In the genomic region with DNA sequence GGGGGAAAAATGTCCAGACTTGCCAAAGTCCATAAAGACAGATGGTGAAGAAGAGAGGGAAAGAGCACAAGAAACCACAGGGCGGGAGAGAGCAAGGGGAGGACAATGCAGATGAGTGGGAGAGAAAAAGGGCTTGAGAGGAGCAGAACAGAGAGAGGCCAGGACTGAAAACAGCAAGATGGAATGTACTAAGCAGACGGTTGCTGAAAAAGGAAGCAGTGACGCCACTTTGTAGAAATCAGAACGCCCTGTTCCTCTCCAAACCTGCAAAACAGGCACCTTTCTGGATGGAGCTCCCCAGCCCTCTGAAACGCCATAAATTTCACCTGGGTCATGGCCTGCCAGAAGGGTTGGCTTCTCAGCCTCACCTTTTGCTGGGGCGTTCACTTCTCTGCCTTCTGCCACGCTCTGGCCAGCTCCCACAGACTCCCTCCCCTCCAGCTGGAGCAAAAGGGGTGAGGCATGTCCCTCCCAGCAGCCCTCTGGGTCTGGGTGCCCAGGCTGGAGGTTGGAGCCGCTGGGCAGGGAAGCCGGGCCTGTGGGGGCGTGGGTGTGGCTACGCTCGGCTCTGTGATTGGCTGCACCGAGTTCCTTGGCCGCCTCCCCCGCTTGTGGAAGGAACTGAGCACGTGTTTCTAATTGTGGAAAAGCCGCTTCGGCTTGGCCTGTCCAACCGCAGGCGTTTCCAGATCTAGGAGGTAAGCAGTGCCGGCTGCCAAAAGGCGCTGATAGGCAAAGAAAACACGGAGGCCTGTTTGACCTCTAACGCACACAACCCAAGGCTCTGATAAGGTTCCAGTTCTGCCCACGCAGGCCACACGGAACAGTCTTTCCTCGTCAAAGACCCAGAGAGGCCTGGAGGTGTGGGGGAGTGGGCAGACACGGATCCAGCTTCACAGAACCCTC, we compare ENCODE assay signal across 9 cellular contexts. TPM values are rescaled to one million over a fixed set of nuclear protein-coding genes. Genes with fewer than 3 reads are reported as not detected.
DNase-seq lines count a peak whose midpoint lies in the region; ATAC-seq and TF ChIP-seq lines count a peak whose summit lies in the region.
"Had no signal": no experiment of that assay in that cellular context is flagged by ENCODE, and none has a peak within 500 bp of the region (broad histone marks: within the 10 kb centered on the region; RNA-seq: fewer than 3 reads in every experiment).

No MANE protein-coding gene starts in this region.

- CTCF ChIA-PET in activated CD4-positive, alpha-beta T cell treated with anti-CD3 and anti-CD28 coated beads for 36 hours (lab: Charles Lee), result interaction anchor here (0.6 to 1.2 kb wide), 3 partner anchors 33 to 136 kb away, joined by 3 to 5 read pairs (median 4); no protein-coding TSS in a partner anchor
- CTCF ChIA-PET in activated CD4-positive, alpha-beta T cell treated with anti-CD3 and anti-CD28 coated beads, Interleukin-2, amount 10 ng/mL, durations not matched to agents 7 days and 5 days (lab: Charles Lee), result no interaction called here
- CTCF ChIA-PET in WTC11 (lab: Charles Lee), result interaction anchor here (0.8 to 2.2 kb wide), 5 partner anchors 33 to 199 kb away, joined by 3 to 18 read pairs (median 8); a partner anchor contains a TSS

- ATAC-seq in activated CD4-positive, alpha-beta T cell treated with anti-CD3 and anti-CD28 coated beads for 36 hours, result peak; percentile 26
- peak; percentile 89 for ATAC-seq in WTC11
- peak; percentile 86 to 93 (median 91) for ATAC-seq in heart left ventricle
- ATAC-seq in sciatic nerve, result peak; percentile 96
- no peak for ATAC-seq in HG03196 (IDR thresholded peaks at IDR 0.05; ENCODE audit: unreplicated experiment)
- ATAC-seq in HG03354 (IDR thresholded peaks at IDR 0.05; ENCODE audit: poor library complexity, severe bottlenecking, unreplicated experiment), result no peak

- H3K4me3 Mint-ChIP-seq in activated CD4-positive, alpha-beta T cell treated with anti-CD3 and anti-CD28 coated beads for 36 hours, result no peak overlapping the region
- no peak overlapping the region for H3K4me3 Mint-ChIP-seq in activated CD4-positive, alpha-beta T cell treated with anti-CD3 and anti-CD28 coated beads, Interleukin-2, amount 10 ng/mL, durations not matched to agents 7 days and 5 days
- H3K4me3 Mint-ChIP-seq in WTC11, result no peak overlapping the region

- H3K36me3 ChIP-seq in heart left ventricle, result no peaks in the 10 kb centered on the region

- H3K27ac ChIP-seq in heart left ventricle, result peak overlapping the region; percentile 81 to 96 (median 90)

- TF ChIP-seq POLR2A in heart left ventricle (IDR thresholded peaks at IDR 0.05), result peak in 1 of 2 donors; percentile 78

- WGBS in heart left ventricle, 4 donors, result 11 to 18% (median 15%) methylated on average over 22 to 28 of the region's 28 CpGs

- H3K4me1 Mint-ChIP-seq in activated CD4-positive, alpha-beta T cell treated with anti-CD3 and anti-CD28 coated beads for 36 hours, result peaks cover 14% of the 10 kb centered on the region
- peaks cover 23% of the 10 kb centered on the region for H3K4me1 Mint-ChIP-seq in activated CD4-positive, alpha-beta T cell treated with anti-CD3 and anti-CD28 coated beads, Interleukin-2, amount 10 ng/mL, durations not matched to agents 7 days and 5 days
- H3K4me1 Mint-ChIP-seq in WTC11, result peaks cover 49% of the 10 kb centered on the region

- peak overlapping the region in 11 of 12 donors; percentile 0 to 52 (median 38) for H3K4me3 ChIP-seq in heart left ventricle

- intact Hi-C loops in activated CD4-positive, alpha-beta T cell treated with anti-CD3 and anti-CD28 coated beads for 36 hours (cut with DNase I, micrococcal nuclease), result no loop called here
- intact Hi-C loops in heart left ventricle (cut with DNase I), result loop anchor here in 1 of 10 donors (1.0 to 2.0 kb wide), 3 partner anchors 12 to 31 kb away; a partner anchor contains a TSS
- intact Hi-C loops in sciatic nerve (cut with DNase I), result no loop called here

- H3K27me3 ChIP-seq in heart left ventricle, result no peaks in the 10 kb centered on the region

- POLR2A ChIA-PET in activated CD4-positive, alpha-beta T cell treated with anti-CD3 and anti-CD28 coated beads for 36 hours (lab: Charles Lee), result interaction anchor here (1.1 kb wide), 1 partner anchor 22 kb away, joined by 3 read pairs; no protein-coding TSS in a partner anchor
- POLR2A ChIA-PET in activated CD4-positive, alpha-beta T cell treated with anti-CD3 and anti-CD28 coated beads, Interleukin-2, amount 10 ng/mL, durations not matched to agents 7 days and 5 days (lab: Charles Lee), result no interaction called here
- POLR2A ChIA-PET in WTC11 (lab: Charles Lee), result interaction anchor here (1.2 kb wide), 1 partner anchor 28 kb away, joined by 4 read pairs; no protein-coding TSS in a partner anchor

- H3K9me3 ChIP-seq in heart left ventricle, result no peaks in the 10 kb centered on the region

- no peaks in the 10 kb centered on the region for H3K36me3 Mint-ChIP-seq in activated CD4-positive, alpha-beta T cell treated with anti-CD3 and anti-CD28 coated beads for 36 hours (ENCODE audit: low read depth)
- no peaks in the 10 kb centered on the region for H3K36me3 Mint-ChIP-seq in activated CD4-positive, alpha-beta T cell treated with anti-CD3 and anti-CD28 coated beads, Interleukin-2, amount 10 ng/mL, durations not matched to agents 7 days and 5 days (ENCODE audit: low read depth)
- peaks cover 60% of the 10 kb centered on the region for H3K36me3 Mint-ChIP-seq in WTC11

- DNase-seq in activated CD4-positive, alpha-beta T cell treated with anti-CD3 and anti-CD28 coated beads for 36 hours, result peak; percentile 15
- no peak for DNase-seq in activated CD4-positive, alpha-beta T cell treated with anti-CD3 and anti-CD28 coated beads, Interleukin-2, amount 10 ng/mL, durations not matched to agents 7 days and 5 days
- DNase-seq in WTC11 (ENCODE audit: low spot score), result peak; percentile 79
- peak; percentile 89 to 96 (median 92) for DNase-seq in heart left ventricle
- DNase-seq in sciatic nerve (ENCODE audit: low spot score), result peak; percentile 92
- no peak for DNase-seq in SKM-1 (lab: John Stamatoyannopoulos, UW; ENCODE audit: unreplicated experiment)

- H3K27me3 Mint-ChIP-seq in activated CD4-positive, alpha-beta T cell treated with anti-CD3 and anti-CD28 coated beads for 36 hours, result peaks cover 5% of the 10 kb centered on the region
- H3K27me3 Mint-ChIP-seq in activated CD4-positive, alpha-beta T cell treated with anti-CD3 and anti-CD28 coated beads, Interleukin-2, amount 10 ng/mL, durations not matched to agents 7 days and 5 days, result peaks cover 17% of the 10 kb centered on the region
- no peaks in the 10 kb centered on the region for H3K27me3 Mint-ChIP-seq in WTC11 (ENCODE audit: low read depth)

- peaks cover 6 to 38% (median 29%) of the 10 kb centered on the region in 12 donors for H3K4me1 ChIP-seq in heart left ventricle

- H3K27ac Mint-ChIP-seq in activated CD4-positive, alpha-beta T cell treated with anti-CD3 and anti-CD28 coated beads for 36 hours, result no peak overlapping the region
- H3K27ac Mint-ChIP-seq in activated CD4-positive, alpha-beta T cell treated with anti-CD3 and anti-CD28 coated beads, Interleukin-2, amount 10 ng/mL, durations not matched to agents 7 days and 5 days, result no peak overlapping the region
- H3K27ac Mint-ChIP-seq in WTC11, result peak overlapping the region; percentile 93

- H3K9me3 Mint-ChIP-seq in activated CD4-positive, alpha-beta T cell treated with anti-CD3 and anti-CD28 coated beads for 36 hours (ENCODE audit: low read depth), result no peaks in the 10 kb centered on the region
- no peaks in the 10 kb centered on the region for H3K9me3 Mint-ChIP-seq in activated CD4-positive, alpha-beta T cell treated with anti-CD3 and anti-CD28 coated beads, Interleukin-2, amount 10 ng/mL, durations not matched to agents 7 days and 5 days
- H3K9me3 Mint-ChIP-seq in WTC11, result peaks cover 2% of the 10 kb centered on the region; the same call in 1 of the 2 replicates

- TF ChIP-seq CTCF in WTC11 (IDR thresholded peaks at IDR 0.05) (no peak), heart left ventricle (IDR thresholded peaks at IDR 0.05) (no peak)

TF ChIP-seq in WTC11, 78 proteins besides CTCF, POLR2A, EP300 and RAD21 (continues in another document):
- no peak for TF ChIP-seq ZNF263 (CRISPR knock-in tag; IDR thresholded peaks at IDR 0.05; ENCODE audit: low read depth)

RNA-seq across cellular contexts. Expression of a gene that starts 29.3 kb away (rescaled TPM):
- 1 to 10 TPM in 1 of 2 experiments, under 1 TPM in 1; 0.89 to 1.6 TPM for total RNA-seq in activated CD4-positive, alpha-beta T cell treated with anti-CD3 and anti-CD28 coated beads for 36 hours
- total RNA-seq in activated CD4-positive, alpha-beta T cell treated with anti-CD3 and anti-CD28 coated beads, Interleukin-2, amount 10 ng/mL, durations not matched to agents 7 days and 5 days, result under 1 TPM; 0.27 to 0.64 TPM
- 200 to 207 TPM (median 201 TPM) in 3 replicates for total RNA-seq in WTC11 (2021)
- 10 to 100 TPM in 6 of 9 donors, 1 to 10 TPM in 3; 8.5 to 34.1 (median 14.2) TPM for total RNA-seq in heart left ventricle
- polyA plus RNA-seq in heart left ventricle, result 10 to 100 TPM in 1 of 2 donors, 1 to 10 TPM in 1; 7.3 to 21.6 TPM
- 15.0 TPM for total RNA-seq in sciatic nerve

RNA-seq across cellular contexts. Expression of a gene that starts 35.1 kb away (rescaled TPM):
- total RNA-seq in activated CD4-positive, alpha-beta T cell treated with anti-CD3 and anti-CD28 coated beads for 36 hours, result under 1 TPM; 0.19 to 0.34 TPM
- total RNA-seq in activated CD4-positive, alpha-beta T cell treated with anti-CD3 and anti-CD28 coated beads, Interleukin-2, amount 10 ng/mL, durations not matched to agents 7 days and 5 days, result under 1 TPM; 0.67 to 0.98 TPM
- total RNA-seq in WTC11 (2021) (not detected in 3 replicates), heart left ventricle (under 1 TPM in 3 of 9 donors, not detected in 6; 0.18 to 0.32 (median 0.24) TPM), sciatic nerve (0.31 TPM)
- polyA plus RNA-seq in heart left ventricle, result not detected

RNA-seq across cellular contexts. Expression of a gene that starts 49.4 kb away (rescaled TPM):
- total RNA-seq in activated CD4-positive, alpha-beta T cell treated with anti-CD3 and anti-CD28 coated beads for 36 hours, result not detected
- total RNA-seq in activated CD4-positive, alpha-beta T cell treated with anti-CD3 and anti-CD28 coated beads, Interleukin-2, amount 10 ng/mL, durations not matched to agents 7 days and 5 days, result not detected
- total RNA-seq in WTC11 (2021), result 0.07 to 0.11 TPM in 2 of 3 replicates, not detected in the other
- total RNA-seq in heart left ventricle, result not detected
- polyA plus RNA-seq in heart left ventricle, result not detected
- not detected for total RNA-seq in sciatic nerve
- total RNA-seq: T-helper 1 cell treated with Interleukin-12 subunit alpha and Interleukin-12 subunit beta and Interleukin-4 antibody, amounts not matched to agents 30 ng/mL and 1 ng/mL, for 36 hours had no signal

RNA-seq across cellular contexts. Expression of a gene that starts 58.8 kb away (rescaled TPM):
- 10 to 100 TPM; 43.8 to 51.5 TPM for total RNA-seq in activated CD4-positive, alpha-beta T cell treated with anti-CD3 and anti-CD28 coated beads for 36 hours
- total RNA-seq in activated CD4-positive, alpha-beta T cell treated with anti-CD3 and anti-CD28 coated beads, Interleukin-2, amount 10 ng/mL, durations not matched to agents 7 days and 5 days, result 10 to 100 TPM; 48.0 to 48.2 TPM
- total RNA-seq in WTC11 (2021) (67.8 to 81.3 TPM (median 71.3 TPM) in 3 replicates), heart left ventricle (10 to 100 TPM; 15.3 to 35.9 (median 29.6) TPM), sciatic nerve (32.2 TPM)
- 10 to 100 TPM in 1 of 2 donors, 1 to 10 TPM in 1; 8.1 to 47.7 TPM for polyA plus RNA-seq in heart left ventricle

RNA-seq across cellular contexts. Expression of a gene that starts 59.2 kb away (rescaled TPM):
- total RNA-seq in activated CD4-positive, alpha-beta T cell treated with anti-CD3 and anti-CD28 coated beads for 36 hours, result 100 to 1,000 TPM; 160 to 215 TPM
- 100 to 1,000 TPM; 202 to 221 TPM for total RNA-seq in activated CD4-positive, alpha-beta T cell treated with anti-CD3 and anti-CD28 coated beads, Interleukin-2, amount 10 ng/mL, durations not matched to agents 7 days and 5 days
- total RNA-seq in WTC11 (2021), result 196 to 229 TPM (median 204 TPM) in 3 replicates
- total RNA-seq in heart left ventricle, result 10 to 100 TPM; 42.0 to 91.2 (median 65.6) TPM
- 10 to 100 TPM; 46.2 to 71.5 TPM for polyA plus RNA-seq in heart left ventricle
- 166 TPM for total RNA-seq in sciatic nerve

Comparison
In these comparisons a context has a peak if more than half of its experiments do, and no peak if none do; other contexts are left out.
1. DNase-seq: peak in activated CD4-positive, alpha-beta T cell treated with anti-CD3 and anti-CD28 coated beads for 36 hours (single experiment), WTC11 (single experiment), heart left ventricle (5 of 5) and sciatic nerve (single experiment); none in activated CD4-positive, alpha-beta T cell treated with anti-CD3 and anti-CD28 coated beads, Interleukin-2, amount 10 ng/mL, durations not matched to agents 7 days and 5 days (single experiment) and SKM-1 (single experiment).
2. ATAC-seq: peak in activated CD4-positive, alpha-beta T cell treated with anti-CD3 and anti-CD28 coated beads for 36 hours (single experiment), WTC11 (single experiment), heart left ventricle (4 of 4) and sciatic nerve (single experiment); none in HG03196 (single experiment) and HG03354 (single experiment).